In the genomic region with DNA sequence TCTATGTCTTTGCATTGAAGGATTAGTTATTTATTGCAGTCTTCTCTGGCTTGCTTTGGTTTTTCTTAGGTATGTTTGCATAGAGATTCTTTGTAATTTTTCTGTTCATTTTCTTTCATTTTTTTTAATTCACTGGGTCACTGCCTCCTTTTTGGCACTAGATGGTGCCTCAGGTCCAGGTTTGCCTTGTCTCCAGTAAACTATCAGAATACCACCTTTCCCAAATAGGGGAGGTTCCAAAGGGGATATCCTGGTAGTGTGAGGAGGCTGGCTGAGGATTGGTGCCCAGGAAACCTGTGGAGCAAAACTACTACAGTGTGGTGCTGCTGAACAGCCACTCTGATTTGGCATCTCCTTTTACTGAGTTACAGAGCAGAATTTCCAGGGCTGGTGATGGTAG, we compare ENCODE assay signal across 13 cellular contexts.
A peak's percentile ranks its signal among the peaks of the same experiment; 100 is the strongest.
DNase-seq lines count a peak whose midpoint lies in the region; ATAC-seq and TF ChIP-seq lines count a peak whose summit lies in the region.
"Had no signal": no experiment of that assay in that cellular context is flagged by ENCODE, and none has a peak within 500 bp of the region (broad histone marks: within the 10 kb centered on the region; RNA-seq: fewer than 3 reads in every experiment).

No MANE protein-coding gene starts in this region.

- H3K9me3 Mint-ChIP-seq in endothelial cell (ENCODE audit: unreplicated experiment) (no peaks in the 10 kb centered on the region), progenitor cell of endocrine pancreas (ENCODE audit: low read depth) (no peaks in the 10 kb centered on the region)
- H3K9me3 Mint-ChIP-seq in stimulated activated memory B cell treated with anti-CD40 and anti-IgM and Interleukin-4, amounts not matched to agents 10 μg/mL and 1 μg/mL and 100 μg/mL, for 72 hours: peaks cover 8% of the 10 kb centered on the region

- H3K36me3 Mint-ChIP-seq in endothelial cell (ENCODE audit: low read depth, unreplicated experiment) (no peaks in the 10 kb centered on the region), progenitor cell of endocrine pancreas (ENCODE audit: insufficient read depth) (no peaks in the 10 kb centered on the region)
- no peaks in the 10 kb centered on the region for H3K36me3 Mint-ChIP-seq in stimulated activated memory B cell treated with anti-CD40 and anti-IgM and Interleukin-4, amounts not matched to agents 10 μg/mL and 1 μg/mL and 100 μg/mL, for 72 hours

- H3K27ac Mint-ChIP-seq in endothelial cell (ENCODE audit: unreplicated experiment) (no peak overlapping the region), progenitor cell of endocrine pancreas (no peak overlapping the region)
- no peak overlapping the region for H3K27ac Mint-ChIP-seq in stimulated activated memory B cell treated with anti-CD40 and anti-IgM and Interleukin-4, amounts not matched to agents 10 μg/mL and 1 μg/mL and 100 μg/mL, for 72 hours
- H3K27ac Mint-ChIP-seq: activated CD8-positive, alpha-beta T cell treated with anti-CD3 and anti-CD28 coated beads, Interleukin-2, amount 10 ng/mL, durations not matched to agents 7 days and 5 days; activated naive CD8-positive, alpha-beta T cell treated with anti-CD3 and anti-CD28 coated beads, Interleukin-2, amount 50 U/mL, for 24 hours had no signal

- TF ChIP-seq CTCF in endothelial cell (IDR thresholded peaks at IDR 0.05; ENCODE audit: unreplicated experiment): peak; percentile 35
- TF ChIP-seq CTCF in progenitor cell of endocrine pancreas (IDR thresholded peaks at IDR 0.05; ENCODE audit: unreplicated experiment): peak; percentile 67

- ATAC-seq in stimulated activated memory B cell treated with anti-CD40 and anti-IgM and Interleukin-4, amounts not matched to agents 10 μg/mL and 1 μg/mL and 100 μg/mL, for 72 hours: no peak
- ATAC-seq: activated CD8-positive, alpha-beta T cell treated with anti-CD3 and anti-CD28 coated beads, Interleukin-2, amount 10 ng/mL, durations not matched to agents 7 days and 5 days; activated naive CD8-positive, alpha-beta T cell treated with anti-CD3 and anti-CD28 coated beads, Interleukin-2, amount 50 U/mL, for 24 hours had no signal

- H3K4me1 Mint-ChIP-seq in endothelial cell (ENCODE audit: unreplicated experiment) (no peaks in the 10 kb centered on the region), progenitor cell of endocrine pancreas (ENCODE audit: low read depth) (no peaks in the 10 kb centered on the region)
- no peaks in the 10 kb centered on the region for H3K4me1 Mint-ChIP-seq in stimulated activated memory B cell treated with anti-CD40 and anti-IgM and Interleukin-4, amounts not matched to agents 10 μg/mL and 1 μg/mL and 100 μg/mL, for 72 hours
- H3K4me1 Mint-ChIP-seq: activated naive CD8-positive, alpha-beta T cell treated with anti-CD3 and anti-CD28 coated beads, Interleukin-2, amount 50 U/mL, for 24 hours had no signal

- no peaks in the 10 kb centered on the region for H3K27me3 Mint-ChIP-seq in endothelial cell (ENCODE audit: unreplicated experiment)
- no peaks in the 10 kb centered on the region for H3K27me3 Mint-ChIP-seq in progenitor cell of endocrine pancreas
- no peaks in the 10 kb centered on the region for H3K27me3 Mint-ChIP-seq in stimulated activated memory B cell treated with anti-CD40 and anti-IgM and Interleukin-4, amounts not matched to agents 10 μg/mL and 1 μg/mL and 100 μg/mL, for 72 hours
- H3K27me3 Mint-ChIP-seq: activated naive CD8-positive, alpha-beta T cell treated with anti-CD3 and anti-CD28 coated beads, Interleukin-2, amount 50 U/mL, for 24 hours had no signal

- H3K4me3 Mint-ChIP-seq in endothelial cell (ENCODE audit: unreplicated experiment): no peak overlapping the region
- no peak overlapping the region for H3K4me3 Mint-ChIP-seq in progenitor cell of endocrine pancreas (ENCODE audit: low read depth)
- no peak overlapping the region for H3K4me3 Mint-ChIP-seq in stimulated activated memory B cell treated with anti-CD40 and anti-IgM and Interleukin-4, amounts not matched to agents 10 μg/mL and 1 μg/mL and 100 μg/mL, for 72 hours
- H3K4me3 Mint-ChIP-seq: activated CD8-positive, alpha-beta T cell treated with anti-CD3 and anti-CD28 coated beads, Interleukin-2, amount 10 ng/mL, durations not matched to agents 7 days and 5 days; activated naive CD8-positive, alpha-beta T cell treated with anti-CD3 and anti-CD28 coated beads, Interleukin-2, amount 50 U/mL, for 24 hours had no signal

- peak; percentile 51 for DNase-seq in DMS53 (lab: John Stamatoyannopoulos, UW)
- no peak for DNase-seq in DMS53 treated with DMSO at 0.1 percent for 48 hours (lab: John Stamatoyannopoulos, UW; ENCODE audit: unreplicated experiment)
- DNase-seq in NCI-H2171 treated with DMSO at 0.1 percent for 48 hours (lab: John Stamatoyannopoulos, UW): peak; percentile 53
- DNase-seq in endothelial cell (ENCODE audit: low spot score): peak; percentile 11
- DNase-seq in progenitor cell of endocrine pancreas (ENCODE audit: low spot score, unreplicated experiment): no peak
- DNase-seq in DMS114 treated with DMSO at 0.1 percent for 48 hours (lab: John Stamatoyannopoulos, UW; ENCODE audit: unreplicated experiment): no peak
- DNase-seq in globus pallidus (ENCODE audit: low spot score): no peak
- DNase-seq: 8988T; activated CD8-positive, alpha-beta T cell treated with anti-CD3 and anti-CD28 coated beads, Interleukin-2, amount 10 ng/mL, durations not matched to agents 7 days and 5 days; activated naive CD8-positive, alpha-beta T cell treated with anti-CD3 and anti-CD28 coated beads, Interleukin-2, amount 50 U/mL, for 24 hours; erythroblast; NCI-H187 treated with DMSO at 0.1 percent for 48 hours had no signal

Comparison
In these comparisons a context has a peak if more than half of its experiments do, and no peak if none do; other contexts are left out.
1. DNase-seq: peak in DMS53 (single experiment), NCI-H2171 treated with DMSO at 0.1 percent for 48 hours (single experiment) and endothelial cell (single experiment); none in DMS53 treated with DMSO at 0.1 percent for 48 hours (single experiment), progenitor cell of endocrine pancreas (single experiment), DMS114 treated with DMSO at 0.1 percent for 48 hours (single experiment) and globus pallidus (single experiment).